ENCODE assay signal across 16 cellular contexts in the genomic region with DNA sequence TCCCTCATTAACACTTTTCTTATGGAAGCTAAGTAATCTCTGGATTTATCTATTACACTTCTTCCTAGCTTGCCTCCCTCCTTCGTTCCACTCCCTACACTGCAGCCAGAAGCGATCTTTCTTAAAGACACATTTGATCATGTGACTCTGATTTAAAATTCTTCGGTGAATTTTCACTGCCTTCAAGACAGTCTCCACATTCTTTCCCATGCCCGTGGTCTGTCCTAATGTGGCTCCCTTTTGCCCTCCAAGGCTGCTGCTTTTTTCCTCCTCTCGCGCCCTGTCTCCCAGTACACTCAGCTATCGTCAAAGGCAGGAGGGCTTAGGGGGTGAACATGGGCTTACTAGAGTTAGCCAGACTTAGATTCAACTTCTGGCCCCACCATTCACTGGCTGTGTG.
DNase-seq lines count a peak whose midpoint lies in the region; ATAC-seq and TF ChIP-seq lines count a peak whose summit lies in the region.
"Had no signal": no experiment of that assay in that cellular context is flagged by ENCODE, and none has a peak within 500 bp of the region (broad histone marks: within the 10 kb centered on the region; RNA-seq: fewer than 3 reads in every experiment).

No MANE protein-coding gene starts in this region.

- intact Hi-C loops in activated naive CD4-positive, alpha-beta T cell treated with anti-CD3 and anti-CD28 coated beads for 36 hours (cut with micrococcal nuclease): loop anchor here (10.0 kb wide), 1 partner anchor 665 kb away; no protein-coding TSS in a partner anchor
- intact Hi-C loops in activated CD4-positive, alpha-beta T cell treated with anti-CD3 and anti-CD28 coated beads, Interleukin-2, amount 10 ng/mL, durations not matched to agents 24 days and 14 days (cut with micrococcal nuclease): no loop called here

- no peak for DNase-seq in activated naive CD4-positive, alpha-beta T cell treated with anti-CD3 and anti-CD28 coated beads for 36 hours
- DNase-seq in endothelial cell (ENCODE audit: low spot score): no peak
- no peak for DNase-seq in nephron progenitor cell
- DNase-seq in HCEC 1CT: no peak
- no peak for DNase-seq in stimulated activated CD8-positive, alpha-beta memory T cell treated with anti-CD3 and anti-CD28 coated beads, Interleukin-4, amount 100 ng/mL, for 48 hours
- no peak for DNase-seq in activated CD4-positive, alpha-beta T cell treated with anti-CD3 and anti-CD28 coated beads, Interleukin-2, amount 10 ng/mL, durations not matched to agents 24 days and 14 days
- DNase-seq: 8988T, DMS79 treated with DMSO at 0.1 percent for 48 hours, HFFc6, KG1, NCI-H187, NCI-H2227 treated with DMSO at 0.1 percent for 48 hours, NCI-H524 treated with DMSO at 0.1 percent for 48 hours, PC-9 had no signal

- no peak for TF ChIP-seq CTCF in endothelial cell (IDR thresholded peaks at IDR 0.05; ENCODE audit: unreplicated experiment)
- no peak for TF ChIP-seq CTCF in nephron progenitor cell (IDR thresholded peaks at IDR 0.05)

- no peak for ATAC-seq in HG03159 (IDR thresholded peaks at IDR 0.05; ENCODE audit: unreplicated experiment)

- H3K36me3 Mint-ChIP-seq in activated naive CD4-positive, alpha-beta T cell treated with anti-CD3 and anti-CD28 coated beads, Interleukin-2, amount 50 U/mL, for 24 hours: peaks cover 7% of the 10 kb centered on the region
- peaks cover 13% of the 10 kb centered on the region for H3K36me3 Mint-ChIP-seq in activated naive CD4-positive, alpha-beta T cell treated with anti-CD3 and anti-CD28 coated beads for 36 hours (ENCODE audit: low read depth)
- H3K36me3 Mint-ChIP-seq in endothelial cell (ENCODE audit: low read depth, unreplicated experiment): peaks cover 28% of the 10 kb centered on the region
- H3K36me3 Mint-ChIP-seq in nephron progenitor cell (ENCODE audit: low read depth): peaks cover 37% of the 10 kb centered on the region
- H3K36me3 Mint-ChIP-seq in activated CD4-positive, alpha-beta T cell treated with anti-CD3 and anti-CD28 coated beads, Interleukin-2, amount 10 ng/mL, durations not matched to agents 24 days and 14 days (ENCODE audit: low read depth): peaks cover 4% of the 10 kb centered on the region

- no peaks in the 10 kb centered on the region for H3K9me3 Mint-ChIP-seq in activated naive CD4-positive, alpha-beta T cell treated with anti-CD3 and anti-CD28 coated beads, Interleukin-2, amount 50 U/mL, for 24 hours
- H3K9me3 Mint-ChIP-seq in activated naive CD4-positive, alpha-beta T cell treated with anti-CD3 and anti-CD28 coated beads for 36 hours: no peaks in the 10 kb centered on the region
- H3K9me3 Mint-ChIP-seq in endothelial cell (ENCODE audit: unreplicated experiment) (no peaks in the 10 kb centered on the region), nephron progenitor cell (no peaks in the 10 kb centered on the region)
- no peaks in the 10 kb centered on the region for H3K9me3 Mint-ChIP-seq in activated CD4-positive, alpha-beta T cell treated with anti-CD3 and anti-CD28 coated beads, Interleukin-2, amount 10 ng/mL, durations not matched to agents 24 days and 14 days
- H3K9me3 Mint-ChIP-seq: HFFc6 had no signal

- CTCF ChIA-PET in activated naive CD4-positive, alpha-beta T cell treated with anti-CD3 and anti-CD28 coated beads for 36 hours (lab: Charles Lee): interaction anchor here (0.6 kb wide), 1 partner anchor 538 kb away, joined by 3 read pairs; no protein-coding TSS in a partner anchor

- H3K4me1 Mint-ChIP-seq in activated naive CD4-positive, alpha-beta T cell treated with anti-CD3 and anti-CD28 coated beads, Interleukin-2, amount 50 U/mL, for 24 hours: peaks cover 3% of the 10 kb centered on the region
- no peaks in the 10 kb centered on the region for H3K4me1 Mint-ChIP-seq in activated naive CD4-positive, alpha-beta T cell treated with anti-CD3 and anti-CD28 coated beads for 36 hours (ENCODE audit: low read depth)
- peaks cover 22% of the 10 kb centered on the region for H3K4me1 Mint-ChIP-seq in endothelial cell (ENCODE audit: unreplicated experiment)
- peaks cover 23% of the 10 kb centered on the region for H3K4me1 Mint-ChIP-seq in nephron progenitor cell
- H3K4me1 Mint-ChIP-seq in activated CD4-positive, alpha-beta T cell treated with anti-CD3 and anti-CD28 coated beads, Interleukin-2, amount 10 ng/mL, durations not matched to agents 24 days and 14 days: no peaks in the 10 kb centered on the region

- H3K27me3 Mint-ChIP-seq in activated naive CD4-positive, alpha-beta T cell treated with anti-CD3 and anti-CD28 coated beads, Interleukin-2, amount 50 U/mL, for 24 hours: no peaks in the 10 kb centered on the region
- H3K27me3 Mint-ChIP-seq in activated naive CD4-positive, alpha-beta T cell treated with anti-CD3 and anti-CD28 coated beads for 36 hours (ENCODE audit: low read depth): no peaks in the 10 kb centered on the region
- H3K27me3 Mint-ChIP-seq in endothelial cell (ENCODE audit: unreplicated experiment) (no peaks in the 10 kb centered on the region), nephron progenitor cell (ENCODE audit: low read depth, poor library complexity) (no peaks in the 10 kb centered on the region)
- H3K27me3 Mint-ChIP-seq in activated CD4-positive, alpha-beta T cell treated with anti-CD3 and anti-CD28 coated beads, Interleukin-2, amount 10 ng/mL, durations not matched to agents 24 days and 14 days: no peaks in the 10 kb centered on the region

- no peak overlapping the region for H3K4me3 Mint-ChIP-seq in activated naive CD4-positive, alpha-beta T cell treated with anti-CD3 and anti-CD28 coated beads, Interleukin-2, amount 50 U/mL, for 24 hours
- H3K4me3 Mint-ChIP-seq in activated naive CD4-positive, alpha-beta T cell treated with anti-CD3 and anti-CD28 coated beads for 36 hours: no peak overlapping the region
- H3K4me3 Mint-ChIP-seq in endothelial cell (ENCODE audit: unreplicated experiment): no peak overlapping the region
- no peak overlapping the region for H3K4me3 Mint-ChIP-seq in nephron progenitor cell
- H3K4me3 Mint-ChIP-seq in activated CD4-positive, alpha-beta T cell treated with anti-CD3 and anti-CD28 coated beads, Interleukin-2, amount 10 ng/mL, durations not matched to agents 24 days and 14 days: no peak overlapping the region
- H3K4me3 Mint-ChIP-seq: HFFc6 had no signal

- peak overlapping the region; percentile 43 for H3K27ac Mint-ChIP-seq in activated naive CD4-positive, alpha-beta T cell treated with anti-CD3 and anti-CD28 coated beads, Interleukin-2, amount 50 U/mL, for 24 hours
- H3K27ac Mint-ChIP-seq in activated naive CD4-positive, alpha-beta T cell treated with anti-CD3 and anti-CD28 coated beads for 36 hours: no peak overlapping the region
- H3K27ac Mint-ChIP-seq in endothelial cell (ENCODE audit: unreplicated experiment): peak overlapping the region; percentile 32
- H3K27ac Mint-ChIP-seq in nephron progenitor cell: peak overlapping the region; percentile 22
- no peak overlapping the region for H3K27ac Mint-ChIP-seq in activated CD4-positive, alpha-beta T cell treated with anti-CD3 and anti-CD28 coated beads, Interleukin-2, amount 10 ng/mL, durations not matched to agents 24 days and 14 days
- H3K27ac Mint-ChIP-seq: HFFc6 had no signal

Comparison
In these comparisons a context has a peak if more than half of its experiments do, and no peak if none do; other contexts are left out.
1. H3K27ac Mint-ChIP-seq: peak in activated naive CD4-positive, alpha-beta T cell treated with anti-CD3 and anti-CD28 coated beads, Interleukin-2, amount 50 U/mL, for 24 hours (single experiment), endothelial cell (single experiment) and nephron progenitor cell (single experiment); none in activated naive CD4-positive, alpha-beta T cell treated with anti-CD3 and anti-CD28 coated beads for 36 hours (single experiment) and activated CD4-positive, alpha-beta T cell treated with anti-CD3 and anti-CD28 coated beads, Interleukin-2, amount 10 ng/mL, durations not matched to agents 24 days and 14 days (single experiment).